ENCODE assay signal across 1 cellular context in genomic region chr17:81833160-81833920, GRCh38.
A peak's percentile ranks its signal among the peaks of the same experiment; 100 is the strongest.
TF ChIP-seq lines count a peak whose summit lies in the region.

Gene MCRIP1 (minus strand): TSS chr17:81833291. CDS start chr17:81824506, 8,785 bp downstream.

TF ChIP-seq in HepG2, 621 proteins besides CTCF, POLR2A, EP300 and RAD21 (continued from another document and continues in another):
- TF ChIP-seq SKIL (CRISPR knock-in tag; IDR thresholded peaks at IDR 0.05; ENCODE audit: borderline replicate concordance) (peak; percentile 78), ZNF407 (CRISPR knock-in tag; IDR thresholded peaks at IDR 0.05; ENCODE audit: not compliant biosample characterization) (peak; percentile 79), THAP11 (CRISPR knock-in tag; IDR thresholded peaks at IDR 0.05) (peak; percentile 87), CREB3 (CRISPR knock-in tag; IDR thresholded peaks at IDR 0.05) (peak; percentile 98), ZNF737 (CRISPR knock-in tag; IDR thresholded peaks at IDR 0.05; ENCODE audit: borderline replicate concordance) (no peak), TMF1 (CRISPR knock-in tag; IDR thresholded peaks at IDR 0.05; ENCODE audit: low read depth) (peak; percentile 87), KDM5B (CRISPR knock-in tag; IDR thresholded peaks at IDR 0.05; ENCODE audit: borderline replicate concordance) (peak; percentile 98), ATF1 (CRISPR knock-in tag; IDR thresholded peaks at IDR 0.05) (no peak), WIZ (CRISPR knock-in tag; IDR thresholded peaks at IDR 0.05) (peak; percentile 84; the same call in 1 of the 2 replicates), ZFP41 (CRISPR knock-in tag; IDR thresholded peaks at IDR 0.05; ENCODE audit: borderline replicate concordance) (peak; percentile 89; the same call in 1 of the 2 replicates), CBFB (CRISPR knock-in tag; IDR thresholded peaks at IDR 0.05) (peak; percentile 44; the same call in 1 of the 2 replicates), POGZ (CRISPR knock-in tag; IDR thresholded peaks at IDR 0.05) (peak; percentile 58), SKI (IDR thresholded peaks at IDR 0.05; ENCODE audit: partially characterized antibody) (no peak), TFDP2 (CRISPR knock-in tag; IDR thresholded peaks at IDR 0.05) (peak; percentile 79), AGO1 (IDR thresholded peaks at IDR 0.05; ENCODE audit: low read depth, low read length, poor library complexity, severe bottlenecking) (peak; percentile 48), ZNF629 (CRISPR knock-in tag; conservative IDR thresholded peaks at IDR 0.05) (peak; percentile 39), MEIS1 (CRISPR knock-in tag; IDR thresholded peaks at IDR 0.05; ENCODE audit: borderline replicate concordance) (peak; percentile 88), ZBTB21 (CRISPR knock-in tag; IDR thresholded peaks at IDR 0.05) (no peak; the same call in none of the 2 replicates), POLR2AphosphoS5 (IDR thresholded peaks at IDR 0.05; ENCODE audit: low read depth, low read length) (peak; percentile 76), SNRNP70 (IDR thresholded peaks at IDR 0.05; ENCODE audit: low read depth, low read length) (no peak), ZBTB14 (CRISPR knock-in tag; IDR thresholded peaks at IDR 0.05) (peak; percentile 71), ESRRA (CRISPR knock-in tag; IDR thresholded peaks at IDR 0.05; ENCODE audit: low read depth) (peak; percentile 92), ZNF441 (CRISPR knock-in tag; IDR thresholded peaks at IDR 0.05; ENCODE audit: borderline replicate concordance) (peak; percentile 72; the same call in 1 of the 2 replicates), HOXD1 (CRISPR knock-in tag; IDR thresholded peaks at IDR 0.05) (peak; percentile 61; the same call in 1 of the 2 replicates), TP53 (CRISPR knock-in tag; conservative IDR thresholded peaks at IDR 0.05) (no peak), ZNF782 (CRISPR knock-in tag; IDR thresholded peaks at IDR 0.05; ENCODE audit: borderline replicate concordance) (peak; percentile 95; the same call in 1 of the 2 replicates), ZNF232 (CRISPR knock-in tag; IDR thresholded peaks at IDR 0.05; ENCODE audit: borderline replicate concordance) (peak; percentile 85; the same call in 1 of the 2 replicates)
- TF ChIP-seq, protein P1, sequence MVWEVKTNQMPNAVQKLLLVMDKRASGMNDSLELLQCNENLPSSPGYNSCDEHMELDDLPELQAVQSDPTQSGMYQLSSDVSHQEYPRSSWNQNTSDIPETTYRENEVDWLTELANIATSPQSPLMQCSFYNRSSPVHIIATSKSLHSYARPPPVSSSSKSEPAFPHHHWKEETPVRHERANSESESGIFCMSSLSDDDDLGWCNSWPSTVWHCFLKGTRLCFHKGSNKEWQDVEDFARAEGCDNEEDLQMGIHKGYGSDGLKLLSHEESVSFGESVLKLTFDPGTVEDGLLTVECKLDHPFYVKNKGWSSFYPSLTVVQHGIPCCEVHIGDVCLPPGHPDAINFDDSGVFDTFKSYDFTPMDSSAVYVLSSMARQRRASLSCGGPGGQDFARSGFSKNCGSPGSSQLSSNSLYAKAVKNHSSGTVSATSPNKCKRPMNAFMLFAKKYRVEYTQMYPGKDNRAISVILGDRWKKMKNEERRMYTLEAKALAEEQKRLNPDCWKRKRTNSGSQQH (CRISPR knock-in tag; IDR thresholded peaks at IDR 0.05; ENCODE audit: low read depth): 0 out of 2 replicates have a peak, but pooled peaks have one; percentile 52
- TF ChIP-seq, protein P2, sequence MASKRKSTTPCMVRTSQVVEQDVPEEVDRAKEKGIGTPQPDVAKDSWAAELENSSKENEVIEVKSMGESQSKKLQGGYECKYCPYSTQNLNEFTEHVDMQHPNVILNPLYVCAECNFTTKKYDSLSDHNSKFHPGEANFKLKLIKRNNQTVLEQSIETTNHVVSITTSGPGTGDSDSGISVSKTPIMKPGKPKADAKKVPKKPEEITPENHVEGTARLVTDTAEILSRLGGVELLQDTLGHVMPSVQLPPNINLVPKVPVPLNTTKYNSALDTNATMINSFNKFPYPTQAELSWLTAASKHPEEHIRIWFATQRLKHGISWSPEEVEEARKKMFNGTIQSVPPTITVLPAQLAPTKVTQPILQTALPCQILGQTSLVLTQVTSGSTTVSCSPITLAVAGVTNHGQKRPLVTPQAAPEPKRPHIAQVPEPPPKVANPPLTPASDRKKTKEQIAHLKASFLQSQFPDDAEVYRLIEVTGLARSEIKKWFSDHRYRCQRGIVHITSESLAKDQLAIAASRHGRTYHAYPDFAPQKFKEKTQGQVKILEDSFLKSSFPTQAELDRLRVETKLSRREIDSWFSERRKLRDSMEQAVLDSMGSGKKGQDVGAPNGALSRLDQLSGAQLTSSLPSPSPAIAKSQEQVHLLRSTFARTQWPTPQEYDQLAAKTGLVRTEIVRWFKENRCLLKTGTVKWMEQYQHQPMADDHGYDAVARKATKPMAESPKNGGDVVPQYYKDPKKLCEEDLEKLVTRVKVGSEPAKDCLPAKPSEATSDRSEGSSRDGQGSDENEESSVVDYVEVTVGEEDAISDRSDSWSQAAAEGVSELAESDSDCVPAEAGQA (IDR thresholded peaks at IDR 0.05; ENCODE audit: low read depth): peak; percentile 67; the same call in 1 of the 2 replicates
- TF ChIP-seq, protein P2 (CRISPR knock-in tag; IDR thresholded peaks at IDR 0.05; ENCODE audit: borderline replicate concordance): no peak
- TF ChIP-seq, protein P3, sequence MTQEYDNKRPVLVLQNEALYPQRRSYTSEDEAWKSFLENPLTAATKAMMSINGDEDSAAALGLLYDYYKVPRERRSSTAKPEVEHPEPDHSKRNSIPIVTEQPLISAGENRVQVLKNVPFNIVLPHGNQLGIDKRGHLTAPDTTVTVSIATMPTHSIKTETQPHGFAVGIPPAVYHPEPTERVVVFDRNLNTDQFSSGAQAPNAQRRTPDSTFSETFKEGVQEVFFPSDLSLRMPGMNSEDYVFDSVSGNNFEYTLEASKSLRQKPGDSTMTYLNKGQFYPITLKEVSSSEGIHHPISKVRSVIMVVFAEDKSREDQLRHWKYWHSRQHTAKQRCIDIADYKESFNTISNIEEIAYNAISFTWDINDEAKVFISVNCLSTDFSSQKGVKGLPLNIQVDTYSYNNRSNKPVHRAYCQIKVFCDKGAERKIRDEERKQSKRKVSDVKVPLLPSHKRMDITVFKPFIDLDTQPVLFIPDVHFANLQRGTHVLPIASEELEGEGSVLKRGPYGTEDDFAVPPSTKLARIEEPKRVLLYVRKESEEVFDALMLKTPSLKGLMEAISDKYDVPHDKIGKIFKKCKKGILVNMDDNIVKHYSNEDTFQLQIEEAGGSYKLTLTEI (CRISPR knock-in tag; conservative IDR thresholded peaks at IDR 0.05): no peak
